ENCODE assay signal across 24 cellular contexts in the genomic region with DNA sequence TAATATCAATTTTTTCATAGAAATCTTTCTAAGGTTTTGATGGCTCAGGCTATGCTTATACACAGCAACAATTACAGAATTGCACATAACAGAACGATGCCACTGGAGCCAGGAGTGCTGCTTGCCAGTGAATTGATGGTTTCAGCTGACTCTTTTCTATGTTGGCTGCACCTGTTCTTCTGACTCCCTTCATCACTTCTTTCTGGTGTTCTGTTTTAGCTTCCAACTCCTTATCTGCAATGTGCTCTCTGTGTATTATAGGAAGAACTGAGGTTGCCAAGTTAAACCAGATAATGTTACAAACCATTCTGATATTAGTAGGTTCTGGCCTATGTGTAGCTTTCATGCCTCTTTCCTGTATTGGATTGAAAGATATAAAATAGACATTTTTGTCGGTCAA. TPM values are rescaled to one million over a fixed set of nuclear protein-coding genes. Genes with fewer than 3 reads are reported as not detected.
"Had no signal": no experiment of that assay in that cellular context is flagged by ENCODE, and none has a peak within 500 bp of the region (broad histone marks: within the 10 kb centered on the region; RNA-seq: fewer than 3 reads in every experiment).

No MANE protein-coding gene starts in this region.

- H3K27ac ChIP-seq: SJCRH30 had no signal

- H3K9me3 ChIP-seq: MG63, SJCRH30 had no signal

- H3K4me1 ChIP-seq: SJCRH30 had no signal

- H3K36me3 ChIP-seq: MG63, SJCRH30 had no signal

- H3K27me3 ChIP-seq: MG63, SJCRH30 had no signal

- DNase-seq: IMR-90, Karpas-422, KG1, MG63, NCI-H1092, NCI-H1105 treated with DMSO at 0.1 percent for 48 hours, NCI-H1417 treated with DMSO at 0.1 percent for 48 hours, NCI-H146, NCI-H1694 treated with DMSO at 0.1 percent for 48 hours, NCI-H2029, NCI-H2081 treated with DMSO at 0.1 percent for 48 hours, NCI-H2171, NCI-H345, NCI-H446 treated with DMSO at 0.1 percent for 48 hours, NCI-H510A treated with DMSO at 0.1 percent for 48 hours, NCI-H526, NCI-H82, RPMI8226, SHP77 treated with DMSO at 0.1 percent for 48 hours, SJCRH30, SW 1271 had no signal

- ATAC-seq: HepG2 had no signal

- H3K4me3 ChIP-seq: MG63, SJCRH30 had no signal

- FAIRE-seq: HepG2, RCC 7860 had no signal

RNA-seq across cellular contexts. Expression of gene VEGFD, which starts 11.6 kb away (rescaled TPM):
- total RNA-seq: HT1080 had no signal
